In genomic region chr3:16148213-16148612, GRCh38 we compare ENCODE assay signal across 21 cellular contexts. TPM values are rescaled to one million over a fixed set of nuclear protein-coding genes. Genes with fewer than 3 reads are reported as not detected.
DNase-seq lines count a peak whose midpoint lies in the region; ATAC-seq and TF ChIP-seq lines count a peak whose summit lies in the region.
"Had no signal": no experiment of that assay in that cellular context is flagged by ENCODE, and none has a peak within 500 bp of the region (broad histone marks: within the 10 kb centered on the region; RNA-seq: fewer than 3 reads in every experiment).

No MANE protein-coding gene starts in this region.

- CTCF ChIA-PET in Caco-2 (lab: Charles Lee): no interaction called here

- DNase-seq in left ventricle myocardium inferior (no peak), Right ventricle myocardium inferior (ENCODE audit: missing footprints) (no peak), right cardiac atrium (no peak), NCI-H2196 treated with DMSO at 0.1 percent for 48 hours (lab: John Stamatoyannopoulos, UW; ENCODE audit: unreplicated experiment) (no peak), Caco-2 (no peak), inferior parietal cortex (ENCODE audit: extremely low spot score) (no peak)
- DNase-seq: activated CD8-positive, alpha-beta memory T cell treated with anti-CD3 and anti-CD28 coated beads, Interleukin-2, amount 10 ng/mL, durations not matched to agents 7 days and 5 days; C1 segment of cervical spinal cord; cerebellar nuclear complex; islet precursor cell; stimulated activated CD4-positive, alpha-beta T cell treated with anti-CD3 and anti-CD28 coated beads, Interleukin-12 subunit alpha, Interleukin-12 subunit beta, amount 100 ng/mL, for 4 hours; SW 1271; trophoblast cell had no signal

- no peak overlapping the region for H3K9ac ChIP-seq in skeletal muscle tissue (ENCODE audit: low read depth in 1 of 3, low read length in 3 of 3)

- H3K4me1 ChIP-seq in left ventricle myocardium inferior: peaks cover 36% of the 10 kb centered on the region
- H3K4me1 ChIP-seq in right cardiac atrium (ENCODE audit: control insufficient read depth, insufficient read depth, low read length): peaks cover 13% of the 10 kb centered on the region
- peaks cover 21 to 34% (median 29%) of the 10 kb centered on the region in 3 donors for H3K4me1 ChIP-seq in skeletal muscle tissue (ENCODE audit: control insufficient read depth in 3 of 3, insufficient read depth in 3 of 3, low read length in 3 of 3)
- peaks cover 6% of the 10 kb centered on the region; the same call in 1 of the 2 replicates for H3K4me1 ChIP-seq in Caco-2

- TF ChIP-seq CTCF in left ventricle myocardium inferior (IDR thresholded peaks at IDR 0.05; ENCODE audit: borderline replicate concordance) (no peak), Caco-2 (IDR thresholded peaks at IDR 0.05; ENCODE audit: insufficient read depth in 1 of 2, low read depth in 1 of 2, low read length in 1 of 2, severe bottlenecking in 1 of 2, unreplicated experiment in 1 of 2) (no peak)

- H3K27ac ChIP-seq in left ventricle myocardium inferior (replicated peaks): peak overlapping the region; percentile 75
- H3K27ac ChIP-seq in right cardiac atrium (ENCODE audit: low read length): peak overlapping the region; percentile 25
- peak overlapping the region; percentile 76 for H3K27ac ChIP-seq in skeletal muscle tissue (ENCODE audit: low read depth, low read length)
- H3K27ac ChIP-seq: hepatocyte had no signal

- ATAC-seq in Right ventricle myocardium inferior (no peak), right cardiac atrium (no peak), GM18505 (IDR thresholded peaks at IDR 0.05; ENCODE audit: unreplicated experiment) (no peak)
- ATAC-seq: activated CD8-positive, alpha-beta memory T cell treated with anti-CD3 and anti-CD28 coated beads, Interleukin-2, amount 10 ng/mL, durations not matched to agents 7 days and 5 days; effector memory CD8-positive, alpha-beta T cell; GM23338; K562 had no signal

- H3K4me3 Mint-ChIP-seq in Caco-2 (ENCODE audit: unreplicated experiment): no peak overlapping the region
- H3K4me3 Mint-ChIP-seq: activated CD8-positive, alpha-beta memory T cell treated with anti-CD3 and anti-CD28 coated beads, Interleukin-2, amount 10 ng/mL, durations not matched to agents 7 days and 5 days; GM23338; nephron had no signal

- H3K27ac Mint-ChIP-seq in Caco-2 (ENCODE audit: unreplicated experiment): no peak overlapping the region
- H3K27ac Mint-ChIP-seq: activated CD8-positive, alpha-beta memory T cell treated with anti-CD3 and anti-CD28 coated beads, Interleukin-2, amount 10 ng/mL, durations not matched to agents 7 days and 5 days; GM23338 had no signal

- WGBS in right cardiac atrium: 79% methylated on average over 6 of the region's 6 CpGs

- BruUV-seq in Caco-2 (replicated peaks; lab: Mats Ljungman, UMichigan): no TSS peak

- H3K4me3 ChIP-seq in left ventricle myocardium inferior: no peak overlapping the region
- no peak overlapping the region for H3K4me3 ChIP-seq in right cardiac atrium (ENCODE audit: low read length)
- peak overlapping the region in 1 of 3 donors; percentile 14 for H3K4me3 ChIP-seq in skeletal muscle tissue (ENCODE audit: low read length in 3 of 3)
- H3K4me3 ChIP-seq in Caco-2 (ENCODE audit: low read depth, low read length): no peak overlapping the region
- H3K4me3 ChIP-seq: GM23338, hepatocyte, K562 had no signal

- H3K9me3 Mint-ChIP-seq in Caco-2 (ENCODE audit: unreplicated experiment): peaks cover 34% of the 10 kb centered on the region

- H3K36me3 Mint-ChIP-seq in Caco-2 (ENCODE audit: insufficient read depth, unreplicated experiment): no peaks in the 10 kb centered on the region
- H3K36me3 Mint-ChIP-seq: activated CD8-positive, alpha-beta memory T cell treated with anti-CD3 and anti-CD28 coated beads, Interleukin-2, amount 10 ng/mL, durations not matched to agents 7 days and 5 days had no signal

- POLR2A ChIA-PET in Caco-2 (lab: Charles Lee): no interaction called here

- H3K4me1 Mint-ChIP-seq in Caco-2 (ENCODE audit: low read depth, unreplicated experiment): no peaks in the 10 kb centered on the region
- H3K4me1 Mint-ChIP-seq: activated CD8-positive, alpha-beta memory T cell treated with anti-CD3 and anti-CD28 coated beads, Interleukin-2, amount 10 ng/mL, durations not matched to agents 7 days and 5 days; GM23338 had no signal

- H3K36me3 ChIP-seq in left ventricle myocardium inferior (no peaks in the 10 kb centered on the region), skeletal muscle tissue (ENCODE audit: control insufficient read depth in 3 of 3, insufficient read depth in 3 of 3, low read length in 3 of 3) (peaks cover 0 to 2% (median 0%) of the 10 kb centered on the region in 3 donors), Caco-2 (ENCODE audit: control insufficient read depth, insufficient read depth, low read length) (no peaks in the 10 kb centered on the region)

- no peaks in the 10 kb centered on the region for H3K27me3 Mint-ChIP-seq in Caco-2 (ENCODE audit: insufficient read depth, unreplicated experiment)

- H3K9me3 ChIP-seq in left ventricle myocardium inferior (replicated peaks) (peaks cover 19% of the 10 kb centered on the region), right cardiac atrium (ENCODE audit: control insufficient read depth, low read length) (no peaks in the 10 kb centered on the region), skeletal muscle tissue (ENCODE audit: control insufficient read depth in 3 of 3, low read length in 3 of 3) (no peaks in the 10 kb centered on the region), Caco-2 (peaks cover 6% of the 10 kb centered on the region; the same call in 1 of the 2 replicates)

- H3K27me3 ChIP-seq in left ventricle myocardium inferior (ENCODE audit: low read depth): no peaks in the 10 kb centered on the region
- H3K27me3 ChIP-seq in right cardiac atrium (ENCODE audit: control insufficient read depth, insufficient read depth): no peaks in the 10 kb centered on the region
- H3K27me3 ChIP-seq in skeletal muscle tissue (ENCODE audit: control insufficient read depth in 3 of 3, insufficient read depth in 3 of 3, low read length in 3 of 3): no peaks in the 10 kb centered on the region
- H3K27me3 ChIP-seq in Caco-2 (replicated peaks; ENCODE audit: control insufficient read depth, insufficient read depth, low read length): no peaks in the 10 kb centered on the region
- H3K27me3 ChIP-seq: hepatocyte had no signal

- no peak for TF ChIP-seq POLR2A in GM18505 (IDR thresholded peaks at IDR 0.05; ENCODE audit: borderline replicate concordance, extremely low read depth, insufficient read depth, insufficient read length)

- intact Hi-C loops in left ventricle myocardium inferior (cut with micrococcal nuclease): no loop called here
- intact Hi-C loops in Right ventricle myocardium inferior (cut with DNase I): no loop called here
- intact Hi-C loops in right cardiac atrium (cut with DNase I): no loop called here
- intact Hi-C loops in Caco-2 (cut with micrococcal nuclease; ENCODE audit: unreplicated experiment): no loop called here

RNA-seq across cellular contexts. Expression of gene GALNT15, which starts 26.3 kb away (rescaled TPM):
- 6.6 TPM for total RNA-seq in left ventricle myocardium inferior
- 5.8 TPM for total RNA-seq in Right ventricle myocardium inferior
- 10 to 100 TPM in 2 of 4 donors, 1 to 10 TPM in 2; 6.2 to 19.3 (median 12.3) TPM for total RNA-seq in right cardiac atrium
- 10.1 TPM for polyA plus RNA-seq in right cardiac atrium
- 3.7 TPM for total RNA-seq in skeletal muscle tissue
- not detected in 2 replicates for total RNA-seq in Caco-2 (2022)
- total RNA-seq: A673; activated CD8-positive, alpha-beta memory T cell treated with anti-CD3 and anti-CD28 coated beads, Interleukin-2, amount 10 ng/mL, durations not matched to agents 7 days and 5 days; K562 had no signal
- polyA plus RNA-seq: K562 had no signal

Comparison
In these comparisons a context has a peak if more than half of its experiments do, and no peak if none do; other contexts are left out.
1. H3K27ac ChIP-seq: peak in every context shown above with its lines; median percentile 76 in skeletal muscle tissue; 75 in left ventricle myocardium inferior; 25 in right cardiac atrium.